Comparison of ENCODE assay signal across 10 cellular contexts in genomic region chr16:9098377-9099090, GRCh38. TPM values are rescaled to one million over a fixed set of nuclear protein-coding genes. Genes with fewer than 3 reads are reported as not detected.
DNase-seq lines count a peak whose midpoint lies in the region; ATAC-seq, FAIRE-seq and TF ChIP-seq lines count a peak whose summit lies in the region.
"Had no signal": no experiment of that assay in that cellular context is flagged by ENCODE, and none has a peak within 500 bp of the region (broad histone marks: within the 10 kb centered on the region; RNA-seq: fewer than 3 reads in every experiment).

No MANE protein-coding gene starts in this region.

- H3K27me3 ChIP-seq in RWPE2 (ENCODE audit: insufficient read depth, poor library complexity, severe bottlenecking) (no peaks in the 10 kb centered on the region), duodenal mucosa (ENCODE audit: control insufficient read depth in 1 of 2, insufficient read depth in 2 of 2, low read length in 2 of 2) (no peaks in the 10 kb centered on the region), H9 (ENCODE audit: insufficient read depth, low read length) (no peaks in the 10 kb centered on the region)
- H3K27me3 ChIP-seq: gastroesophageal sphincter had no signal

- peak overlapping the region; percentile 78 for H3K27ac Mint-ChIP-seq in progenitor cell of endocrine pancreas
- peak overlapping the region in 1 of 3 experiments; percentile 38; a peak in 3 of 7 replicates for H3K27ac Mint-ChIP-seq in H9

- H3K27ac ChIP-seq in RWPE2 (ENCODE audit: poor library complexity, severe bottlenecking) (peak overlapping the region; percentile 66), duodenal mucosa (ENCODE audit: low read depth, low read length) (no peak overlapping the region), H9 (ENCODE audit: insufficient read length, low read depth, low read length) (no peak overlapping the region)

- no peak overlapping the region for H3K14ac ChIP-seq in H9 (ENCODE audit: insufficient read depth, low read length)

- no peak overlapping the region for H2AK5ac ChIP-seq in H9 (ENCODE audit: insufficient read length, low read length)

- H3K56ac ChIP-seq in H9 (ENCODE audit: insufficient read length, low read depth, low read length) = no peak overlapping the region

- no peak for FAIRE-seq in GM12891 (lab: Jason Lieb, UNC)

- no peak overlapping the region for H4K5ac ChIP-seq in H9 (ENCODE audit: insufficient read length, low read depth, low read length)

- H4K91ac ChIP-seq in H9 (ENCODE audit: insufficient read length, low read depth, low read length) = no peak overlapping the region

- H3K79me2 ChIP-seq in H9 (ENCODE audit: insufficient read depth, low read length) = peaks cover 76% of the 10 kb centered on the region

- H2BK20ac ChIP-seq in H9 (ENCODE audit: low read depth, low read length, poor library complexity, severe bottlenecking) = no peak overlapping the region

- H3T11ph ChIP-seq in H9 (ENCODE audit: low read length) = no peak overlapping the region

- no peak overlapping the region for H3K23ac ChIP-seq in H9 (ENCODE audit: insufficient read length, low read depth, low read length)

- H3K9ac ChIP-seq in duodenal mucosa (ENCODE audit: low read depth in 1 of 2, low read length in 2 of 2) (peak overlapping the region in 1 of 2 donors; percentile 4), H9 (ENCODE audit: extremely low read depth, insufficient read length, low read length) (no peak overlapping the region)

- H3K4ac ChIP-seq in H9 (ENCODE audit: low read depth, low read length) = no peak overlapping the region

- H3K79me1 ChIP-seq in H9 (ENCODE audit: insufficient read depth, low read depth, low read length, poor library complexity, severe bottlenecking) = peaks cover 2% of the 10 kb centered on the region

- H3K27me3 Mint-ChIP-seq in progenitor cell of endocrine pancreas = no peaks in the 10 kb centered on the region
- no peaks in the 10 kb centered on the region for H3K27me3 Mint-ChIP-seq in H9 (ENCODE audit: low read depth)

- H2BK120ac ChIP-seq in H9 (ENCODE audit: low read depth, low read length, poor library complexity, severe bottlenecking) = no peak overlapping the region

- H2BK15ac ChIP-seq in H9 (ENCODE audit: low read depth, low read length) = no peak overlapping the region

- no peak overlapping the region for H2AFZ ChIP-seq in H9 (ENCODE audit: low read length)

- H3K4me3 Mint-ChIP-seq in progenitor cell of endocrine pancreas (ENCODE audit: low read depth) = no peak overlapping the region
- no peak overlapping the region; a peak in 2 of 5 replicates for H3K4me3 Mint-ChIP-seq in H9

- H3K36me3 ChIP-seq in RWPE2 (ENCODE audit: low read depth) = peaks cover 92% of the 10 kb centered on the region
- H3K36me3 ChIP-seq in duodenal mucosa (ENCODE audit: control insufficient read depth in 1 of 2, insufficient read depth in 2 of 2, low read length in 2 of 2) = peaks cover 9 to 35% of the 10 kb centered on the region in 2 donors

- H3K4me3 ChIP-seq in RWPE2 (ENCODE audit: severe bottlenecking) (no peak overlapping the region), duodenal mucosa (ENCODE audit: low read depth in 1 of 2, low read length in 2 of 2) (peak overlapping the region; percentile 9 to 17)
- H3K4me3 ChIP-seq: gastroesophageal sphincter had no signal

- no peaks in the 10 kb centered on the region for H4K20me1 ChIP-seq in H9 (ENCODE audit: control insufficient read depth, insufficient read depth, insufficient read length)

- TF ChIP-seq POLR2A in GM12891 (IDR thresholded peaks at IDR 0.05; ENCODE audit: low read depth, low read length) = peak; percentile 37; the same call in 1 of the 2 replicates

- DNase-seq in GM12891 (ENCODE audit: insufficient read length, low spot score) (no peak), RWPE2 (ENCODE audit: low spot score) (no peak), progenitor cell of endocrine pancreas (ENCODE audit: low spot score, unreplicated experiment) (no peak), H9 (no peak), NCI-H2029 treated with DMSO at 0.1 percent for 48 hours (lab: John Stamatoyannopoulos, UW) (no peak), GM19240 (ENCODE audit: insufficient read length, low spot score) (no peak), RKO (ENCODE audit: low spot score) (no peak)
- DNase-seq: NCI-H526 had no signal

- H3K4me2 ChIP-seq in H9 (ENCODE audit: insufficient read depth, insufficient read length, low read length) = no peak overlapping the region

- H4K8ac ChIP-seq in H9 (replicated peaks; ENCODE audit: insufficient read length, low read depth, low read length) = no peak overlapping the region

- H3K4me1 Mint-ChIP-seq in progenitor cell of endocrine pancreas (ENCODE audit: low read depth) = peaks cover 41% of the 10 kb centered on the region
- H3K4me1 Mint-ChIP-seq in H9 = peaks cover 59 to 66% of the 10 kb centered on the region in 2 experiments

- peaks cover under 1% of the 10 kb centered on the region for H3K23me2 ChIP-seq in H9 (ENCODE audit: insufficient read length, low read depth, low read length, poor library complexity, severe bottlenecking)

- no peak for TF ChIP-seq CTCF in RWPE2 (IDR thresholded peaks at IDR 0.05; ENCODE audit: poor library complexity, severe bottlenecking)
- TF ChIP-seq CTCF in progenitor cell of endocrine pancreas (IDR thresholded peaks at IDR 0.05; ENCODE audit: unreplicated experiment) = no peak
- no peak for TF ChIP-seq CTCF in H9 (conservative IDR thresholded peaks at IDR 0.05)

- H3K9me3 ChIP-seq in RWPE2 (ENCODE audit: severe bottlenecking) (no peaks in the 10 kb centered on the region), duodenal mucosa (ENCODE audit: control insufficient read depth in 1 of 2, low read length in 2 of 2) (no peaks in the 10 kb centered on the region), H9 (ENCODE audit: control insufficient read depth, low read depth, low read length) (no peaks in the 10 kb centered on the region)
- H3K9me3 ChIP-seq: gastroesophageal sphincter had no signal

- no peak overlapping the region for H2BK12ac ChIP-seq in H9 (ENCODE audit: insufficient read length, low read depth, low read length)

- H3K18ac ChIP-seq in H9 (ENCODE audit: insufficient read length, low read depth, low read length) = no peak overlapping the region

- H3K4me1 ChIP-seq in RWPE2 (ENCODE audit: insufficient read depth, poor library complexity, severe bottlenecking) = peaks cover 82% of the 10 kb centered on the region
- peaks cover 64 to 80% of the 10 kb centered on the region in 2 donors for H3K4me1 ChIP-seq in duodenal mucosa (ENCODE audit: control insufficient read depth in 1 of 2, insufficient read depth in 2 of 2, low read length in 2 of 2)
- peaks cover 6% of the 10 kb centered on the region; the same call in 1 of the 2 replicates for H3K4me1 ChIP-seq in H9 (ENCODE audit: insufficient read depth, low read length)

- H3K36me3 Mint-ChIP-seq in progenitor cell of endocrine pancreas (ENCODE audit: insufficient read depth) (peaks cover 30% of the 10 kb centered on the region), H9 (ENCODE audit: insufficient read depth in 1 of 3, low read depth in 3 of 3) (peaks cover 55 to 87% (median 85%) of the 10 kb centered on the region in 3 experiments)

- ATAC-seq in RWPE2 (ENCODE audit: low read depth) = no peak
- ATAC-seq: gastroesophageal sphincter had no signal

- H3K9me3 Mint-ChIP-seq in progenitor cell of endocrine pancreas (ENCODE audit: low read depth) (no peaks in the 10 kb centered on the region), H9 (no peaks in the 10 kb centered on the region)

- WGBS in H9 (ENCODE audit: extremely low coverage, insufficient read length, low lambda C conversion rate) = no CpG with 5 or more reads among the region's 4 CpGs

- no peak overlapping the region for H2BK5ac ChIP-seq in H9 (ENCODE audit: insufficient read length, low read length)

TF ChIP-seq in GM12891, 5 proteins besides CTCF, POLR2A, EP300 and RAD21:
- TF ChIP-seq TAF1 (IDR thresholded peaks at IDR 0.05; ENCODE audit: low read depth, low read length) (no peak), PAX5 (IDR thresholded peaks at IDR 0.05; ENCODE audit: insufficient read depth, low read length, severe bottlenecking) (no peak), SPI1 (IDR thresholded peaks at IDR 0.05; ENCODE audit: low read depth, low read length) (no peak), POLR2AphosphoS5 (IDR thresholded peaks at IDR 0.05; ENCODE audit: low read depth, low read length) (no peak), POU2F2 (IDR thresholded peaks at IDR 0.05; ENCODE audit: low read depth, low read length) (no peak)
TF ChIP-seq in GM12891: peak in this region for 0.

RNA-seq across cellular contexts. Expression of gene HAPSTR1, which starts 7.1 kb away (rescaled TPM):
- 14.5 TPM for polyA plus RNA-seq in GM12891 (2012; ENCODE audit: low read depth, missing spikeins)
- total RNA-seq in progenitor cell of endocrine pancreas (77.6 and 79.7 TPM in 2 replicates), H9 (2021) (80.1 and 85.2 TPM in 2 replicates)
